7 cellular contexts compared by ENCODE assay signal in the genomic region with DNA sequence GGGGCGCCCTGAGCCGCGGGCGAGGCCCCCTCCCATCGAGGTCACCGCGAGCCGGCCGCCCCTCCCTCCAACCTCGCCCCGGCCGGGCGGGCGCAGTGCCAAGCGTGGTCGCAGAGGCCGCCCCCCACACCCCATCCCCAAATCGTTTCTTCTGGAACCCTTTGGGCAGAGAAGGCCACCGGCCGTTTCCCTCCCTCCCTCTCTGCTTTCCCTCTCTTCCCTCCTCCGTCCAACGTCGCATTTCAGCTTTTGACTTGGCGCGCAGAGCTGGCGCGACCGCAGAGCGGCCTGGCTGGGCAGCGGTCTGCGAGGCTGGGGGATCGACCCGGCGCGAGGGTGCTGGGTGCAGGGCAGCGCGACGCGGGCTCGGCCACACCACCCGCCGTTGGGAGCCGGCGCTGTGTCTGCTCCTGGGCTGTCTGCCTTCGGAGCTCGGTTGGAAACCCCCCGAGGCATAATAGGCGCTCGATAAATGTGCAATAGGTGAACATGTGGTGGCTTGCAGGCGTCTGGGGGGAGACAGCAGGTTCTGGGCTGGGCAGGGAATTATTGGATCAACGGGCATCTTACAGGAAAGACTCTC. TPM values are rescaled to one million over a fixed set of nuclear protein-coding genes. Genes with fewer than 3 reads are reported as not detected.
A peak's percentile ranks its signal among the peaks of the same experiment; 100 is the strongest.
DNase-seq lines count a peak whose midpoint lies in the region; ATAC-seq lines count a peak whose summit lies in the region.
"Had no signal": no experiment of that assay in that cellular context is flagged by ENCODE, and none has a peak within 500 bp of the region (broad histone marks: within the 10 kb centered on the region; RNA-seq: fewer than 3 reads in every experiment).

No MANE protein-coding gene starts in this region.

- DNase-seq in NCI-H524 treated with DMSO at 0.1 percent for 48 hours (lab: John Stamatoyannopoulos, UW): peak; percentile 94
- DNase-seq in NCI-H524 (lab: John Stamatoyannopoulos, UW): no peak
- DNase-seq in activated CD8-positive, alpha-beta T cell treated with anti-CD3 and anti-CD28 coated beads, Interleukin-2, amount 10 ng/mL, durations not matched to agents 7 days and 5 days: no peak

- 2 to 5% methylated on average over 29 to 42 of the region's 51 CpGs for WGBS in mesodermal cell (ENCODE audit: insufficient coverage in 2 of 2), 2 experiments

- POLR2A ChIA-PET in activated CD8-positive, alpha-beta T cell treated with anti-CD3 and anti-CD28 coated beads, Interleukin-2, amount 10 ng/mL, durations not matched to agents 7 days and 5 days (lab: Charles Lee): interaction anchor here (0.9 kb wide), 1 partner anchor 38 kb away, joined by 3 read pairs; a partner anchor contains a TSS

- no peaks in the 10 kb centered on the region for H3K9me3 Mint-ChIP-seq in activated CD8-positive, alpha-beta T cell treated with anti-CD3 and anti-CD28 coated beads, Interleukin-2, amount 10 ng/mL, durations not matched to agents 7 days and 5 days (ENCODE audit: insufficient read depth)

- H3K4me1 Mint-ChIP-seq in activated CD8-positive, alpha-beta T cell treated with anti-CD3 and anti-CD28 coated beads, Interleukin-2, amount 10 ng/mL, durations not matched to agents 7 days and 5 days (ENCODE audit: low read depth): peaks cover 9% of the 10 kb centered on the region

- CTCF ChIA-PET in activated CD8-positive, alpha-beta T cell treated with anti-CD3 and anti-CD28 coated beads, Interleukin-2, amount 10 ng/mL, durations not matched to agents 7 days and 5 days (lab: Charles Lee): interaction anchor here (3.3 kb wide), 1 partner anchor 33 kb away, joined by 10 read pairs; no protein-coding TSS in a partner anchor

- H3K27ac Mint-ChIP-seq in activated CD8-positive, alpha-beta T cell treated with anti-CD3 and anti-CD28 coated beads, Interleukin-2, amount 10 ng/mL, durations not matched to agents 7 days and 5 days: no peak overlapping the region

- peak overlapping the region; percentile 33 for H3K4me3 ChIP-seq in mesodermal cell (ENCODE audit: extremely low read depth, insufficient read depth, low read length, poor library complexity, severe bottlenecking)
- H3K4me3 ChIP-seq: lung had no signal

- ATAC-seq in activated CD8-positive, alpha-beta T cell treated with anti-CD3 and anti-CD28 coated beads, Interleukin-2, amount 10 ng/mL, durations not matched to agents 7 days and 5 days: peak; percentile 35
- no peak for ATAC-seq in HG03457 (IDR thresholded peaks at IDR 0.05; ENCODE audit: unreplicated experiment)
- no peak for ATAC-seq in GM21723 (IDR thresholded peaks at IDR 0.05; ENCODE audit: unreplicated experiment)

- no peak overlapping the region for H3K27ac ChIP-seq in mesodermal cell (ENCODE audit: low read depth, low read length, severe bottlenecking)

- peaks cover 36% of the 10 kb centered on the region for H3K27me3 Mint-ChIP-seq in activated CD8-positive, alpha-beta T cell treated with anti-CD3 and anti-CD28 coated beads, Interleukin-2, amount 10 ng/mL, durations not matched to agents 7 days and 5 days (ENCODE audit: low read depth)

- peaks cover 19% of the 10 kb centered on the region for H3K4me1 ChIP-seq in mesodermal cell (ENCODE audit: control insufficient read depth, insufficient read depth, low read length, poor library complexity, severe bottlenecking)

- no peaks in the 10 kb centered on the region for H3K36me3 Mint-ChIP-seq in activated CD8-positive, alpha-beta T cell treated with anti-CD3 and anti-CD28 coated beads, Interleukin-2, amount 10 ng/mL, durations not matched to agents 7 days and 5 days (ENCODE audit: low read depth)

- H3K4me3 Mint-ChIP-seq in activated CD8-positive, alpha-beta T cell treated with anti-CD3 and anti-CD28 coated beads, Interleukin-2, amount 10 ng/mL, durations not matched to agents 7 days and 5 days: peak overlapping the region; percentile 18

- H3K9me3 ChIP-seq in mesodermal cell (ENCODE audit: control insufficient read depth, low read length): no peaks in the 10 kb centered on the region

- H3K36me3 ChIP-seq in mesodermal cell (ENCODE audit: control insufficient read depth, insufficient read depth, low read length): no peaks in the 10 kb centered on the region

RNA-seq across cellular contexts. Expression of a gene that starts 2.9 kb away (rescaled TPM):
- total RNA-seq in activated CD8-positive, alpha-beta T cell treated with anti-CD3 and anti-CD28 coated beads, Interleukin-2, amount 10 ng/mL, durations not matched to agents 7 days and 5 days: under 1 TPM in 1 of 2 experiments, not detected in 1; 0.10 TPM
- 0.70 TPM for polyA plus RNA-seq in mesodermal cell (2013, experiment 1 of 2)
- 0.30 TPM for polyA plus RNA-seq in mesodermal cell (2013, experiment 2 of 2)

RNA-seq across cellular contexts. Expression of a gene that starts 6.7 kb away (rescaled TPM):
- total RNA-seq in activated CD8-positive, alpha-beta T cell treated with anti-CD3 and anti-CD28 coated beads, Interleukin-2, amount 10 ng/mL, durations not matched to agents 7 days and 5 days: 10 to 100 TPM; 21.1 to 22.4 TPM
- 5.9 TPM for polyA plus RNA-seq in mesodermal cell (2013, experiment 1 of 2)
- polyA plus RNA-seq in mesodermal cell (2013, experiment 2 of 2): 5.0 TPM

RNA-seq across cellular contexts. Expression of a gene that starts 8.3 kb away (rescaled TPM):
- total RNA-seq in activated CD8-positive, alpha-beta T cell treated with anti-CD3 and anti-CD28 coated beads, Interleukin-2, amount 10 ng/mL, durations not matched to agents 7 days and 5 days: 10 to 100 TPM; 21.6 to 32.9 TPM
- 15.0 TPM for polyA plus RNA-seq in mesodermal cell (2013, experiment 1 of 2)
- polyA plus RNA-seq in mesodermal cell (2013, experiment 2 of 2): 13.2 TPM

RNA-seq across cellular contexts. Expression of a gene that starts 39.0 kb away (rescaled TPM):
- total RNA-seq in activated CD8-positive, alpha-beta T cell treated with anti-CD3 and anti-CD28 coated beads, Interleukin-2, amount 10 ng/mL, durations not matched to agents 7 days and 5 days: 100 to 1,000 TPM; 105 to 110 TPM
- 25.7 TPM for polyA plus RNA-seq in mesodermal cell (2013, experiment 1 of 2)
- polyA plus RNA-seq in mesodermal cell (2013, experiment 2 of 2): 23.2 TPM

RNA-seq across cellular contexts. Expression of a gene that starts 45.5 kb away (rescaled TPM):
- total RNA-seq in activated CD8-positive, alpha-beta T cell treated with anti-CD3 and anti-CD28 coated beads, Interleukin-2, amount 10 ng/mL, durations not matched to agents 7 days and 5 days: 100 to 1,000 TPM; 105 to 110 TPM
- 255 TPM for polyA plus RNA-seq in mesodermal cell (2013, experiment 1 of 2)
- polyA plus RNA-seq in mesodermal cell (2013, experiment 2 of 2): 193 TPM
